In genomic region chr13:104571161-104571889, GRCh38 we compare ENCODE assay signal across 8 cellular contexts.
DNase-seq lines count a peak whose midpoint lies in the region; ATAC-seq, FAIRE-seq and TF ChIP-seq lines count a peak whose summit lies in the region.

No MANE protein-coding gene starts in this region.

- TF ChIP-seq CTCF in DND-41 (IDR thresholded peaks at IDR 0.05; ENCODE audit: borderline replicate concordance, extremely low read depth, low read length, poor library complexity, severe bottlenecking) = peak; percentile 73
- TF ChIP-seq CTCF in gastroesophageal sphincter (IDR thresholded peaks at IDR 0.05) = peak; percentile 34 to 71 (median 70)
- peak; percentile 33 to 62 (median 53) for TF ChIP-seq CTCF in pancreas (IDR thresholded peaks at IDR 0.05)

- WGBS in gastroesophageal sphincter (ENCODE audit: low coverage in 1 of 2), 2 donors = 26 to 53% methylated on average over 5 to 12 of the region's 12 CpGs
- WGBS in pancreas, 2 donors = 16 to 21% methylated on average over 12 of the region's 12 CpGs

- no peaks in the 10 kb centered on the region for H3K79me2 ChIP-seq in DND-41 (ENCODE audit: insufficient read depth, low read length)

- TF ChIP-seq EP300 in gastroesophageal sphincter (IDR thresholded peaks at IDR 0.05) = no peak

- ATAC-seq in DND-41 (ENCODE audit: insufficient read depth, low read depth) (peak; percentile 74), gastroesophageal sphincter (peak; percentile 80), pancreas (peak; percentile 93 to 99 (median 98)), GM19023 (IDR thresholded peaks at IDR 0.05; ENCODE audit: unreplicated experiment) (no peak)

- no peak overlapping the region for H3K4me2 ChIP-seq in DND-41 (ENCODE audit: insufficient read depth, low read length)

- no peak overlapping the region for H2AFZ ChIP-seq in DND-41 (ENCODE audit: low read depth, low read length)

- H3K36me3 ChIP-seq in DND-41 (ENCODE audit: insufficient read depth, low read length) = no peaks in the 10 kb centered on the region
- no peaks in the 10 kb centered on the region for H3K36me3 ChIP-seq in gastroesophageal sphincter
- H3K36me3 ChIP-seq in pancreas = no peaks in the 10 kb centered on the region

- no peaks in the 10 kb centered on the region for H4K20me1 ChIP-seq in DND-41 (ENCODE audit: insufficient read depth, low read length)

- TF ChIP-seq POLR2A in gastroesophageal sphincter (IDR thresholded peaks at IDR 0.05) = no peak

- intact Hi-C loops in pancreas (cut with DNase I) = no loop called here

- no peak overlapping the region for H3K4me3 ChIP-seq in DND-41 (ENCODE audit: low read depth in 1 of 2, low read length in 2 of 2)
- H3K4me3 ChIP-seq in gastroesophageal sphincter = no peak overlapping the region
- no peak overlapping the region for H3K4me3 ChIP-seq in pancreas

- no peaks in the 10 kb centered on the region for H3K27me3 ChIP-seq in DND-41 (ENCODE audit: insufficient read depth, low read length, poor library complexity)
- H3K27me3 ChIP-seq in gastroesophageal sphincter = no peaks in the 10 kb centered on the region
- no peaks in the 10 kb centered on the region for H3K27me3 ChIP-seq in pancreas

- H3K27ac ChIP-seq in DND-41 (ENCODE audit: low read length) = no peak overlapping the region
- peak overlapping the region in 3 of 4 donors; percentile 26 to 60 (median 57) for H3K27ac ChIP-seq in gastroesophageal sphincter
- H3K27ac ChIP-seq in pancreas = no peak overlapping the region

- DNase-seq in DND-41 = peak; percentile 50
- DNase-seq in LoVo (ENCODE audit: low spot score) = peak; percentile 63
- DNase-seq in SW480 (ENCODE audit: low spot score) = peak; percentile 81
- DNase-seq in pancreas = peak in 4 of 6 donors; percentile 30 to 81 (median 72)
- no peak for DNase-seq in GOT3 (lab: John Stamatoyannopoulos, UW)
- no peak for DNase-seq in activated CD4-positive, alpha-beta T cell treated with anti-CD3 and anti-CD28 coated beads for 4 hours

- no peak for FAIRE-seq in pancreas (lab: Jason Lieb, UNC)

- H3K9me3 ChIP-seq in DND-41 (ENCODE audit: insufficient read depth, low read length, severe bottlenecking) (no peaks in the 10 kb centered on the region), gastroesophageal sphincter (no peaks in the 10 kb centered on the region), pancreas (no peaks in the 10 kb centered on the region)

- H3K4me1 ChIP-seq in DND-41 (ENCODE audit: insufficient read depth, low read length) (peaks cover 4% of the 10 kb centered on the region; the same call in 1 of the 2 replicates), gastroesophageal sphincter (peaks cover 0 to 16% (median 0%) of the 10 kb centered on the region in 3 donors), pancreas (no peaks in the 10 kb centered on the region)

- H3K9ac ChIP-seq in DND-41 (ENCODE audit: low read depth, low read length) = no peak overlapping the region

Comparison
In these comparisons a context has a peak if more than half of its experiments do, and no peak if none do; other contexts are left out.
1. DNase-seq: peak in DND-41 (single experiment), LoVo (single experiment), SW480 (single experiment) and pancreas (4 of 6); none in GOT3 (single experiment) and activated CD4-positive, alpha-beta T cell treated with anti-CD3 and anti-CD28 coated beads for 4 hours (0 of 2).
2. H3K27ac ChIP-seq: peak in gastroesophageal sphincter (3 of 4); none in DND-41 (single experiment) and pancreas (0 of 4).
3. Peak in every context shown above with its lines, with median percentiles within 50 percentile points of each other: CTCF ChIP-seq.